1 cellular context compared by ENCODE assay signal in genomic region chrX:46016296-46016695, GRCh38.
TF ChIP-seq lines count a peak whose summit lies in the region.

No MANE protein-coding gene starts in this region.

TF ChIP-seq in SK-N-SH, 30 proteins besides CTCF, POLR2A, EP300 and RAD21 (continued from another document):
- TF ChIP-seq REST (IDR thresholded peaks at IDR 0.05; ENCODE audit: low read depth, low read length): no peak
- TF ChIP-seq SIN3A (IDR thresholded peaks at IDR 0.05; ENCODE audit: borderline replicate concordance, low read depth, low read length): no peak
